In the genomic region with DNA sequence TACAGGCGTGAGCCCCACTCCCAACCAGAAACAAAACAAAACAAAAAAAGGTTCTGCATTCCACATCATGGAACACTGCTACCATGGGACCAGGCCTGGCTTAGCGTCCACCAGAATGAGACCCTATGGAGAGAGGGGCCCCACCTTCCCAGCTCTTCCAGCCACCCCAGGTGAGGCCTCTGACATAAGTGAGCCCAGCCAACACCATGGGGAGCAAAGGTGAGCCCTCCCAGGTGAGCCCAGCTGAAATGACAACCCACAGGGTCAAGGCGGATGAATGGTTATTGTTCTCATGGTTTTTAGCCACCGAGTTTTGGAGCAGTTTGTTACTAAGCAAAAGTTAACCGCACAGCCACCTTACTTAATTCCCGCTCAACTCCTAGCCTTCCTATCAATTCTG, we compare ENCODE assay signal across 22 cellular contexts. TPM values are rescaled to one million over a fixed set of nuclear protein-coding genes. Genes with fewer than 3 reads are reported as not detected.
DNase-seq lines count a peak whose midpoint lies in the region; ATAC-seq, FAIRE-seq and TF ChIP-seq lines count a peak whose summit lies in the region.
"Had no signal": no experiment of that assay in that cellular context is flagged by ENCODE, and none has a peak within 500 bp of the region (broad histone marks: within the 10 kb centered on the region; RNA-seq: fewer than 3 reads in every experiment).

No MANE protein-coding gene starts in this region.

- H3K23ac ChIP-seq in IMR-90 (ENCODE audit: low read depth, low read length) (no peak overlapping the region), trophoblast cell (ENCODE audit: low read length) (no peak overlapping the region)

- TF ChIP-seq CTCF in Caco-2 (IDR thresholded peaks at IDR 0.05; ENCODE audit: insufficient read depth in 1 of 2, low read depth in 1 of 2, low read length in 1 of 2, severe bottlenecking in 1 of 2, unreplicated experiment in 1 of 2) (no peak), IMR-90 (conservative IDR thresholded peaks at IDR 0.05; ENCODE audit: low read depth, low read length) (no peak), colonic mucosa (IDR thresholded peaks at IDR 0.05) (no peak)

- no peaks in the 10 kb centered on the region for H3K79me2 ChIP-seq in trophoblast cell (ENCODE audit: control insufficient read depth, insufficient read depth, low read length, poor library complexity)

- H3K4me1 ChIP-seq in Caco-2 (peaks cover 33% of the 10 kb centered on the region), IMR-90 (ENCODE audit: control insufficient read depth, insufficient read depth, low read length) (peaks cover 6% of the 10 kb centered on the region), colonic mucosa (no peaks in the 10 kb centered on the region), trophoblast cell (ENCODE audit: control insufficient read depth in 1 of 2, insufficient read depth in 2 of 2, low read length in 2 of 2) (peaks cover 26 to 28% of the 10 kb centered on the region in 2 experiments)

- H3K9me1 ChIP-seq in IMR-90 (ENCODE audit: insufficient read depth, low read length): no peaks in the 10 kb centered on the region

- no peaks in the 10 kb centered on the region for H3K36me3 Mint-ChIP-seq in Caco-2 (ENCODE audit: insufficient read depth, unreplicated experiment)
- H3K36me3 Mint-ChIP-seq: CD14-positive monocyte; CD4-positive, alpha-beta memory T cell had no signal

- intact Hi-C loops in Caco-2 (cut with micrococcal nuclease; ENCODE audit: unreplicated experiment): loop anchor here (5.0 kb wide), 1 partner anchor 41 kb away; no protein-coding TSS in a partner anchor
- intact Hi-C loops in IMR-90 (cut with micrococcal nuclease): no loop called here
- intact Hi-C loops in colonic mucosa (cut with DNase I): no loop called here

- H3K9ac ChIP-seq in IMR-90 (ENCODE audit: low read depth, low read length) (no peak overlapping the region), colonic mucosa (ENCODE audit: low read depth in 2 of 2, low read length in 2 of 2) (no peak overlapping the region), trophoblast cell (ENCODE audit: low read length) (no peak overlapping the region)

- no peaks in the 10 kb centered on the region for H3K9me3 Mint-ChIP-seq in Caco-2 (ENCODE audit: unreplicated experiment)
- H3K9me3 Mint-ChIP-seq: CD4-positive, alpha-beta memory T cell; H9 had no signal

- H4K12ac ChIP-seq in trophoblast cell (ENCODE audit: low read depth, low read length): no peak overlapping the region

- H2BK5ac ChIP-seq in IMR-90 (ENCODE audit: low read depth, low read length, poor library complexity, severe bottlenecking): no peak overlapping the region
- H2BK5ac ChIP-seq in trophoblast cell (ENCODE audit: low read depth, low read length, poor library complexity): no peak overlapping the region

- 100% methylated on average over 1 of the region's 6 CpGs; no CpG with 5 or more reads in 1 of the 2 experiments for WGBS in IMR-90 (ENCODE audit: extremely low coverage in 2 of 2, insufficient read length in 1 of 2), 2 experiments
- WGBS in trophoblast cell (ENCODE audit: extremely low coverage, insufficient coverage, insufficient read length): no CpG with 5 or more reads among the region's 6 CpGs

- H2BK12ac ChIP-seq in trophoblast cell (ENCODE audit: low read length): peak overlapping the region; percentile 67

- no peak overlapping the region for H2AFZ ChIP-seq in IMR-90 (replicated peaks; ENCODE audit: low read length, poor library complexity)
- no peak overlapping the region for H2AFZ ChIP-seq in trophoblast cell (ENCODE audit: insufficient read depth, low read length, poor library complexity)

- H3K56ac ChIP-seq in IMR-90 (ENCODE audit: extremely low read depth, insufficient read depth, low read length): no peak overlapping the region

- DNase-seq in Caco-2: no peak
- no peak for DNase-seq in IMR-90
- no peak for DNase-seq in colonic mucosa
- no peak for DNase-seq in trophoblast cell
- DNase-seq in GM12892 (ENCODE audit: insufficient read length): no peak
- no peak for DNase-seq in occipital lobe (lab: John Stamatoyannopoulos, UW)
- DNase-seq: ACHN; BE2C; CD4-positive, alpha-beta memory T cell; H9; Kasumi-1; KG1 had no signal

- H3K27me3 ChIP-seq in Caco-2 (replicated peaks; ENCODE audit: control insufficient read depth, insufficient read depth, low read length) (no peaks in the 10 kb centered on the region), IMR-90 (ENCODE audit: control insufficient read depth, insufficient read depth, low read length) (no peaks in the 10 kb centered on the region), colonic mucosa (no peaks in the 10 kb centered on the region), trophoblast cell (ENCODE audit: insufficient read depth, low read length) (no peaks in the 10 kb centered on the region)
- H3K27me3 ChIP-seq: BE2C had no signal

- dilution Hi-C loops in IMR-90 (cut with HindIII; ENCODE audit: low sequenced_read_pairs, unreplicated experiment): no loop called here

- CTCF ChIA-PET in Caco-2 (lab: Charles Lee): interaction anchor here (0.6 to 1.4 kb wide), 2 partner anchors 10 to 97 kb away, joined by 3 to 5 read pairs; no protein-coding TSS in a partner anchor
- CTCF ChIA-PET in IMR-90 (lab: Yijun Ruan, JAX): interaction anchor here (0.6 kb wide), 1 partner anchor 117 kb away, joined by 5 read pairs; no protein-coding TSS in a partner anchor

- H2BK15ac ChIP-seq in IMR-90 (ENCODE audit: low read depth, low read length): no peak overlapping the region

- H3K27ac Mint-ChIP-seq in Caco-2 (ENCODE audit: unreplicated experiment): peak overlapping the region; percentile 86
- H3K27ac Mint-ChIP-seq: CD4-positive, alpha-beta memory T cell had no signal

- H3K9me3 ChIP-seq in Caco-2: no peaks in the 10 kb centered on the region
- H3K9me3 ChIP-seq in IMR-90 (ENCODE audit: control insufficient read depth, insufficient read depth, low read length): no peaks in the 10 kb centered on the region
- no peaks in the 10 kb centered on the region for H3K9me3 ChIP-seq in colonic mucosa
- H3K9me3 ChIP-seq in trophoblast cell (ENCODE audit: insufficient read depth, low read depth, low read length): no peaks in the 10 kb centered on the region
- H3K9me3 ChIP-seq: BE2C had no signal

- H2BK120ac ChIP-seq in IMR-90 (ENCODE audit: low read depth, low read length): no peak overlapping the region
- no peak overlapping the region for H2BK120ac ChIP-seq in trophoblast cell (ENCODE audit: insufficient read depth, low read length, poor library complexity)

- H3K18ac ChIP-seq in IMR-90 (ENCODE audit: low read depth, low read length) (no peak overlapping the region), trophoblast cell (ENCODE audit: low read length) (no peak overlapping the region)

- no TSS peak for BruUV-seq in Caco-2 (replicated peaks; lab: Mats Ljungman, UMichigan)
- BruUV-seq in IMR-90 (replicated peaks; lab: Mats Ljungman, UMichigan): no TSS peak

- ATAC-seq in IMR-90 (ENCODE audit: low read depth) (no peak), HG03469 (IDR thresholded peaks at IDR 0.05; ENCODE audit: unreplicated experiment) (no peak), GM18517 (IDR thresholded peaks at IDR 0.05; ENCODE audit: unreplicated experiment) (no peak)

- H4K20me1 ChIP-seq in IMR-90 (ENCODE audit: insufficient read depth, low read length): no peaks in the 10 kb centered on the region

- H4K8ac ChIP-seq in IMR-90 (ENCODE audit: low read depth in 2 of 2, low read length in 2 of 2): no peak overlapping the region
- peak overlapping the region; percentile 4 for H4K8ac ChIP-seq in trophoblast cell (ENCODE audit: low read depth, low read length)

- H4K91ac ChIP-seq in IMR-90 (ENCODE audit: insufficient read depth, low read depth, low read length): no peak overlapping the region
- H4K91ac ChIP-seq in trophoblast cell (ENCODE audit: low read depth, low read length): peak overlapping the region; percentile 48

- no peak for TF ChIP-seq RAD21 in IMR-90 (IDR thresholded peaks at IDR 0.05; ENCODE audit: low read length)

- no peak overlapping the region for H4K5ac ChIP-seq in IMR-90 (ENCODE audit: low read depth, low read length)

- H3K4me2 ChIP-seq in IMR-90 (ENCODE audit: low read depth, low read length) (no peak overlapping the region), trophoblast cell (ENCODE audit: low read length) (no peak overlapping the region)

- peak overlapping the region; percentile 63; the same call in 1 of the 2 replicates for H2AK5ac ChIP-seq in IMR-90 (ENCODE audit: low read depth, low read length)
- peak overlapping the region; percentile 39 for H2AK5ac ChIP-seq in trophoblast cell (ENCODE audit: low read length)

- in situ Hi-C loops in IMR-90 (cut with MboI; ENCODE audit: low sequenced_read_pairs): loop anchor here (25.0 kb wide), 1 partner anchor 476 kb away; no protein-coding TSS in a partner anchor

- POLR2A ChIA-PET in Caco-2 (lab: Charles Lee): no interaction called here
- POLR2A ChIA-PET in IMR-90 (lab: Charles Lee; ENCODE audit: unreplicated experiment): no interaction called here

- peaks cover 19% of the 10 kb centered on the region for H3K4me1 Mint-ChIP-seq in Caco-2 (ENCODE audit: low read depth, unreplicated experiment)
- H3K4me1 Mint-ChIP-seq: CD4-positive, alpha-beta memory T cell; H9 had no signal

- FAIRE-seq in GM12892 (lab: Jason Lieb, UNC): no peak
- FAIRE-seq: A204.1, D721Med, G401.6, GM12891, GM18507, H1 had no signal

- H3K14ac ChIP-seq in IMR-90 (replicated peaks; ENCODE audit: low read depth, low read length) (no peak overlapping the region), trophoblast cell (ENCODE audit: low read length) (no peak overlapping the region)

- H3K27ac ChIP-seq in IMR-90 (ENCODE audit: insufficient read depth, low read length) (no peak overlapping the region), colonic mucosa (peak overlapping the region; percentile 27), trophoblast cell (ENCODE audit: low read depth, low read length) (no peak overlapping the region)
- H3K27ac ChIP-seq: HL-60 had no signal

- H3K79me1 ChIP-seq in IMR-90 (ENCODE audit: low read depth in 1 of 2, low read length in 2 of 2) (no peaks in the 10 kb centered on the region; a peak in 1 of 4 replicates), trophoblast cell (ENCODE audit: low read length) (peaks cover 12% of the 10 kb centered on the region)

- H3K36me3 ChIP-seq in Caco-2 (ENCODE audit: control insufficient read depth, insufficient read depth, low read length) (no peaks in the 10 kb centered on the region), IMR-90 (ENCODE audit: control insufficient read depth, insufficient read depth, low read length) (peaks cover 7% of the 10 kb centered on the region; the same call in 1 of the 2 replicates), colonic mucosa (no peaks in the 10 kb centered on the region), trophoblast cell (ENCODE audit: control insufficient read depth in 1 of 2, insufficient read depth in 2 of 2, low read length in 2 of 2) (no peaks in the 10 kb centered on the region)

- H3K27me3 Mint-ChIP-seq in Caco-2 (ENCODE audit: insufficient read depth, unreplicated experiment): no peaks in the 10 kb centered on the region

- H3K4me3 ChIP-seq in Caco-2 (ENCODE audit: low read depth, low read length): no peak overlapping the region
- no peak overlapping the region for H3K4me3 ChIP-seq in IMR-90 (ENCODE audit: insufficient read depth, low read depth, low read length)
- H3K4me3 ChIP-seq in colonic mucosa: no peak overlapping the region
- no peak overlapping the region for H3K4me3 ChIP-seq in trophoblast cell (ENCODE audit: low read depth, low read length)

- H3K4ac ChIP-seq in IMR-90 (ENCODE audit: low read depth, low read length) (no peak overlapping the region), trophoblast cell (ENCODE audit: low read depth, low read length) (no peak overlapping the region)

- no peak overlapping the region for H3K4me3 Mint-ChIP-seq in Caco-2 (ENCODE audit: unreplicated experiment)
- H3K4me3 Mint-ChIP-seq: CD14-positive monocyte; CD4-positive, alpha-beta memory T cell; H9 had no signal

- H2BK20ac ChIP-seq in IMR-90 (ENCODE audit: low read depth, low read length): no peak overlapping the region

- H2AK9ac ChIP-seq in IMR-90 (replicated peaks; ENCODE audit: low read depth, low read length, poor library complexity): peak overlapping the region; percentile 75

- no peak for TF ChIP-seq POLR2A in IMR-90 (IDR thresholded peaks at IDR 0.05; ENCODE audit: low read depth, low read length)
- TF ChIP-seq POLR2A in GM12892 (IDR thresholded peaks at IDR 0.05; ENCODE audit: low read depth, low read length): no peak

RNA-seq across cellular contexts. Expression of a gene that starts 16.3 kb away (rescaled TPM):
- 65.4 and 68.1 TPM in 2 replicates for total RNA-seq in Caco-2 (2022)
- total RNA-seq in IMR-90 (2012; rRNA removed): 33.7 and 34.7 TPM in 2 replicates
- polyA plus RNA-seq in IMR-90 (2012; rRNA removed): 249 and 273 TPM in 2 replicates
- polyA plus RNA-seq in IMR-90 (2012; cell fraction: cytosol; rRNA removed): 146 and 259 TPM in 2 replicates
- polyA plus RNA-seq in IMR-90 (2012; cell fraction: nucleus; rRNA removed; ENCODE audit: low replicate concordance): 165 and 308 TPM in 2 replicates
- 100 to 1,000 TPM; 635 to 674 TPM for total RNA-seq in colonic mucosa
- polyA plus RNA-seq in trophoblast cell (2013): 9.1 and 9.3 TPM in 2 replicates
- 0.70 TPM for polyA plus RNA-seq in GM12892 (2012; ENCODE audit: missing spikeins)
- 24.2 TPM for total RNA-seq in occipital lobe

RNA-seq across cellular contexts. Expression of a gene that starts 38.2 kb away (rescaled TPM):
- total RNA-seq in Caco-2 (2022) (63.8 and 70.1 TPM in 2 replicates), IMR-90 (2012; rRNA removed) (43.9 and 48.6 TPM in 2 replicates), colonic mucosa (10 to 100 TPM; 42.8 to 86.1 TPM), occipital lobe (33.2 TPM)
- polyA plus RNA-seq in IMR-90 (2012; rRNA removed): 352 and 416 TPM in 2 replicates
- 411 and 495 TPM in 2 replicates for polyA plus RNA-seq in IMR-90 (2012; cell fraction: cytosol; rRNA removed)
- 193 and 240 TPM in 2 replicates for polyA plus RNA-seq in IMR-90 (2012; cell fraction: nucleus; rRNA removed; ENCODE audit: low replicate concordance)
- 53.1 and 56.6 TPM in 2 replicates for polyA plus RNA-seq in trophoblast cell (2013)
- polyA plus RNA-seq in GM12892 (2012; ENCODE audit: missing spikeins): not detected

RNA-seq across cellular contexts. Expression of a gene that starts 46.2 kb away (rescaled TPM):
- total RNA-seq in Caco-2 (2022) (68.9 and 86.4 TPM in 2 replicates), IMR-90 (2012; rRNA removed) (50.0 and 51.8 TPM in 2 replicates), colonic mucosa (100 to 1,000 TPM; 247 to 390 TPM), occipital lobe (13.1 TPM)
- polyA plus RNA-seq in IMR-90 (2012; rRNA removed): 73.4 and 90.7 TPM in 2 replicates
- 61.1 and 63.0 TPM in 2 replicates for polyA plus RNA-seq in IMR-90 (2012; cell fraction: cytosol; rRNA removed)
- polyA plus RNA-seq in IMR-90 (2012; cell fraction: nucleus; rRNA removed; ENCODE audit: low replicate concordance): 33.7 and 43.7 TPM in 2 replicates
- 60.8 and 62.9 TPM in 2 replicates for polyA plus RNA-seq in trophoblast cell (2013)
- 12.2 TPM for polyA plus RNA-seq in GM12892 (2012; ENCODE audit: missing spikeins)
